1 cellular context compared by ENCODE assay signal in the genomic region with DNA sequence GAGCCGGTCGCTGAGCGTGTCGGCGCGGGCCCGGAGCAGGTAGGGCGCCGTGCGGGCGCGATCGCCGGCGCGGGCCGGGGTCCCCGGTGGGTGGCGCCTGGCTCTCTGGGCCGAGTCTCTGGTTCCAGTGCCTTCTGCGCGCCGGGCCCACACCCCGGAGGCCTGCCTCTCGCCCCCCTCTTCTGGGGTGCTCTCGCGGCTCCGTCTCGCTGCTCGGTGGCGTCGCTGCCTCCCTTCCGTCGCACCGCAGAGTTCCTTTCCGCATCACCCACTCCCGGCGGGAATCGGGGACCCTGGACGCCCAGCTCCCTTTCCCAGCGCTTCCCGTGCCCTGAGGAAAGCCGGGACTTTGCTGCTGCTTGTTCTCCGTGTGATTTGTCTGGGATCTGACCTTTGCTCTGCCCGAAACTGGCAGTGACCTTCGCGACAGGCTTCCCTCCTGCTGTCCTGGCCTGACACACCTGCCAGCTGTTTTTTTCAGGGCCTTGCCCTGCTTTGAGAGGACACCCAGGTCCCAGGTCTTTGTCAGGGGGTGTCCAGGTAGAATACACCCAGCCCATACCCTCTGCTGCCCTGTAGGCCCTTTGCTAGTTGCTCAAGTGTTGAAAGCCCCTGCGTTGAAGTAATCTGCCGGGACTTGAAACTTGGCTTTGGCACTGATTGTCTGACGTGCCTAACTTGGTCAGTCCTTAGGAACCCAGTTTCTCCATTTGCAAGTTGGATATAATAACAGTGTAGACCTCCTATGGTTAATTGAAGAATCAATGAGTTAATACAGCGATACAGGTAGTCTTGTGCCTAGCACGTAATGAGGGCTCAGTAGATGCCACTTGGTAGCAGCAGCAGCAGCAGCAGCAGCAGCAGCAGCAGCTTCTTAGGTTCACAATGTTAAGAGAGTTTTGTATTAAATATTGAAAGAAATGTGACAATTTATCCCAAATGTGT.
A peak's percentile ranks its signal among the peaks of the same experiment; 100 is the strongest.
TF ChIP-seq lines count a peak whose summit lies in the region.

No MANE protein-coding gene starts in this region.

TF ChIP-seq in HepG2, 621 proteins besides CTCF, POLR2A, EP300 and RAD21 (continued from another document and continues in another):
- TF ChIP-seq, protein P1, sequence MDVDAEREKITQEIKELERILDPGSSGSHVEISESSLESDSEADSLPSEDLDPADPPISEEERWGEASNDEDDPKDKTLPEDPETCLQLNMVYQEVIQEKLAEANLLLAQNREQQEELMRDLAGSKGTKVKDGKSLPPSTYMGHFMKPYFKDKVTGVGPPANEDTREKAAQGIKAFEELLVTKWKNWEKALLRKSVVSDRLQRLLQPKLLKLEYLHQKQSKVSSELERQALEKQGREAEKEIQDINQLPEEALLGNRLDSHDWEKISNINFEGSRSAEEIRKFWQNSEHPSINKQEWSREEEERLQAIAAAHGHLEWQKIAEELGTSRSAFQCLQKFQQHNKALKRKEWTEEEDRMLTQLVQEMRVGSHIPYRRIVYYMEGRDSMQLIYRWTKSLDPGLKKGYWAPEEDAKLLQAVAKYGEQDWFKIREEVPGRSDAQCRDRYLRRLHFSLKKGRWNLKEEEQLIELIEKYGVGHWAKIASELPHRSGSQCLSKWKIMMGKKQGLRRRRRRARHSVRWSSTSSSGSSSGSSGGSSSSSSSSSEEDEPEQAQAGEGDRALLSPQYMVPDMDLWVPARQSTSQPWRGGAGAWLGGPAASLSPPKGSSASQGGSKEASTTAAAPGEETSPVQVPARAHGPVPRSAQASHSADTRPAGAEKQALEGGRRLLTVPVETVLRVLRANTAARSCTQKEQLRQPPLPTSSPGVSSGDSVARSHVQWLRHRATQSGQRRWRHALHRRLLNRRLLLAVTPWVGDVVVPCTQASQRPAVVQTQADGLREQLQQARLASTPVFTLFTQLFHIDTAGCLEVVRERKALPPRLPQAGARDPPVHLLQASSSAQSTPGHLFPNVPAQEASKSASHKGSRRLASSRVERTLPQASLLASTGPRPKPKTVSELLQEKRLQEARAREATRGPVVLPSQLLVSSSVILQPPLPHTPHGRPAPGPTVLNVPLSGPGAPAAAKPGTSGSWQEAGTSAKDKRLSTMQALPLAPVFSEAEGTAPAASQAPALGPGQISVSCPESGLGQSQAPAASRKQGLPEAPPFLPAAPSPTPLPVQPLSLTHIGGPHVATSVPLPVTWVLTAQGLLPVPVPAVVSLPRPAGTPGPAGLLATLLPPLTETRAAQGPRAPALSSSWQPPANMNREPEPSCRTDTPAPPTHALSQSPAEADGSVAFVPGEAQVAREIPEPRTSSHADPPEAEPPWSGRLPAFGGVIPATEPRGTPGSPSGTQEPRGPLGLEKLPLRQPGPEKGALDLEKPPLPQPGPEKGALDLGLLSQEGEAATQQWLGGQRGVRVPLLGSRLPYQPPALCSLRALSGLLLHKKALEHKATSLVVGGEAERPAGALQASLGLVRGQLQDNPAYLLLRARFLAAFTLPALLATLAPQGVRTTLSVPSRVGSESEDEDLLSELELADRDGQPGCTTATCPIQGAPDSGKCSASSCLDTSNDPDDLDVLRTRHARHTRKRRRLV (CRISPR knock-in tag; IDR thresholded peaks at IDR 0.05), result no peak
- TF ChIP-seq RAD51 (IDR thresholded peaks at IDR 0.05; ENCODE audit: borderline replicate concordance) (no peak), ZFP62 (CRISPR knock-in tag; IDR thresholded peaks at IDR 0.05) (no peak), MEIS2 (CRISPR knock-in tag; IDR thresholded peaks at IDR 0.05) (no peak), ZNF563 (CRISPR knock-in tag; IDR thresholded peaks at IDR 0.05) (peak; percentile 79; the same call in 1 of the 2 replicates), ZNF773 (CRISPR knock-in tag; IDR thresholded peaks at IDR 0.05; ENCODE audit: borderline replicate concordance) (no peak), PLSCR1 (CRISPR knock-in tag; IDR thresholded peaks at IDR 0.05; ENCODE audit: borderline replicate concordance) (no peak), HHEX (CRISPR knock-in tag; IDR thresholded peaks at IDR 0.05) (no peak), SIX1 (CRISPR knock-in tag; IDR thresholded peaks at IDR 0.05; ENCODE audit: borderline replicate concordance) (no peak), ZNF607 (CRISPR knock-in tag; IDR thresholded peaks at IDR 0.05; ENCODE audit: borderline replicate concordance) (no peak), ZBTB14 (CRISPR knock-in tag; IDR thresholded peaks at IDR 0.05) (0 out of 2 replicates have a peak, but pooled peaks have one; percentile 1), MEF2D (CRISPR knock-in tag; IDR thresholded peaks at IDR 0.05) (no peak), ZIK1 (CRISPR knock-in tag; IDR thresholded peaks at IDR 0.05; ENCODE audit: borderline replicate concordance, low read depth) (no peak), HMG20B (CRISPR knock-in tag; conservative IDR thresholded peaks at IDR 0.05) (0 out of 2 replicates have a peak, but pooled peaks have one; percentile 29), ZNF512 (CRISPR knock-in tag; IDR thresholded peaks at IDR 0.05) (no peak), ZNF232 (CRISPR knock-in tag; IDR thresholded peaks at IDR 0.05; ENCODE audit: borderline replicate concordance) (no peak), ZNF446 (CRISPR knock-in tag; IDR thresholded peaks at IDR 0.05) (peak; percentile 58; the same call in 1 of the 2 replicates), MIXL1 (CRISPR knock-in tag; IDR thresholded peaks at IDR 0.05) (no peak), AGO1 (IDR thresholded peaks at IDR 0.05; ENCODE audit: low read depth, low read length, poor library complexity, severe bottlenecking) (no peak), ZNF350 (CRISPR knock-in tag; IDR thresholded peaks at IDR 0.05; ENCODE audit: borderline replicate concordance, low read depth) (0 out of 2 replicates have a peak, but pooled peaks have one; percentile 21), ZNF556 (CRISPR knock-in tag; IDR thresholded peaks at IDR 0.05; ENCODE audit: borderline replicate concordance) (no peak; the same call in 1 of the 2 replicates), ZNF615 (CRISPR knock-in tag; IDR thresholded peaks at IDR 0.05; ENCODE audit: borderline replicate concordance) (no peak), TMF1 (CRISPR knock-in tag; IDR thresholded peaks at IDR 0.05; ENCODE audit: low read depth) (no peak; the same call in 1 of the 2 replicates), RBAK (CRISPR knock-in tag; IDR thresholded peaks at IDR 0.05) (no peak), ZNF782 (CRISPR knock-in tag; IDR thresholded peaks at IDR 0.05; ENCODE audit: borderline replicate concordance) (no peak), KDM6A (CRISPR knock-in tag; IDR thresholded peaks at IDR 0.05; ENCODE audit: low read depth) (no peak), NCOA5 (CRISPR knock-in tag; IDR thresholded peaks at IDR 0.05) (no peak), PBX3 (CRISPR knock-in tag; IDR thresholded peaks at IDR 0.05; ENCODE audit: borderline replicate concordance) (no peak), SIN3B (IDR thresholded peaks at IDR 0.05; ENCODE audit: low read length) (no peak), PCBP1 (IDR thresholded peaks at IDR 0.05; ENCODE audit: borderline replicate concordance, low read depth, low read length) (no peak), CSRNP2 (CRISPR knock-in tag; conservative IDR thresholded peaks at IDR 0.05; ENCODE audit: low read depth) (no peak), THAP9 (CRISPR knock-in tag; IDR thresholded peaks at IDR 0.05; ENCODE audit: borderline replicate concordance) (no peak), ZNF75D (CRISPR knock-in tag; IDR thresholded peaks at IDR 0.05; ENCODE audit: borderline replicate concordance) (no peak), HNF4G (IDR thresholded peaks at IDR 0.05; ENCODE audit: borderline replicate concordance, low read depth, low read length) (peak; percentile 61), HNF4G (CRISPR knock-in tag; IDR thresholded peaks at IDR 0.05; ENCODE audit: borderline replicate concordance, low read depth) (peak; percentile 59; the same call in 1 of the 2 replicates), ZNF224 (CRISPR knock-in tag; IDR thresholded peaks at IDR 0.05) (no peak; the same call in 1 of the 2 replicates), NRL (CRISPR knock-in tag; IDR thresholded peaks at IDR 0.05; ENCODE audit: borderline replicate concordance) (peak; percentile 62; the same call in 1 of the 2 replicates), ZFP82 (CRISPR knock-in tag; IDR thresholded peaks at IDR 0.05; ENCODE audit: borderline replicate concordance) (peak; percentile 36; the same call in 1 of the 2 replicates), ZNF136 (CRISPR knock-in tag; IDR thresholded peaks at IDR 0.05; ENCODE audit: low read depth) (no peak)
- TF ChIP-seq, protein P2, sequence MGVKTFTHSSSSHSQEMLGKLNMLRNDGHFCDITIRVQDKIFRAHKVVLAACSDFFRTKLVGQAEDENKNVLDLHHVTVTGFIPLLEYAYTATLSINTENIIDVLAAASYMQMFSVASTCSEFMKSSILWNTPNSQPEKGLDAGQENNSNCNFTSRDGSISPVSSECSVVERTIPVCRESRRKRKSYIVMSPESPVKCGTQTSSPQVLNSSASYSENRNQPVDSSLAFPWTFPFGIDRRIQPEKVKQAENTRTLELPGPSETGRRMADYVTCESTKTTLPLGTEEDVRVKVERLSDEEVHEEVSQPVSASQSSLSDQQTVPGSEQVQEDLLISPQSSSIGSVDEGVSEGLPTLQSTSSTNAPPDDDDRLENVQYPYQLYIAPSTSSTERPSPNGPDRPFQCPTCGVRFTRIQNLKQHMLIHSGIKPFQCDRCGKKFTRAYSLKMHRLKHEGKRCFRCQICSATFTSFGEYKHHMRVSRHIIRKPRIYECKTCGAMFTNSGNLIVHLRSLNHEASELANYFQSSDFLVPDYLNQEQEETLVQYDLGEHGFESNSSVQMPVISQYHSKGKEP (CRISPR knock-in tag; IDR thresholded peaks at IDR 0.05), result no peak
- TF ChIP-seq, protein P3, sequence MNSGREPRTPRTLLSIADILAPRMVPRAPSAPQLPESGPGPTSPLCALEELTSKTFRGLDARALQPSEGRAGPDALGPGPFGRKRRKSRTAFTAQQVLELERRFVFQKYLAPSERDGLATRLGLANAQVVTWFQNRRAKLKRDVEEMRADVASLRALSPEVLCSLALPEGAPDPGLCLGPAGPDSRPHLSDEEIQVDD (CRISPR knock-in tag; IDR thresholded peaks at IDR 0.05; ENCODE audit: borderline replicate concordance), result no peak
